8 cellular contexts compared by ENCODE assay signal in the genomic region with DNA sequence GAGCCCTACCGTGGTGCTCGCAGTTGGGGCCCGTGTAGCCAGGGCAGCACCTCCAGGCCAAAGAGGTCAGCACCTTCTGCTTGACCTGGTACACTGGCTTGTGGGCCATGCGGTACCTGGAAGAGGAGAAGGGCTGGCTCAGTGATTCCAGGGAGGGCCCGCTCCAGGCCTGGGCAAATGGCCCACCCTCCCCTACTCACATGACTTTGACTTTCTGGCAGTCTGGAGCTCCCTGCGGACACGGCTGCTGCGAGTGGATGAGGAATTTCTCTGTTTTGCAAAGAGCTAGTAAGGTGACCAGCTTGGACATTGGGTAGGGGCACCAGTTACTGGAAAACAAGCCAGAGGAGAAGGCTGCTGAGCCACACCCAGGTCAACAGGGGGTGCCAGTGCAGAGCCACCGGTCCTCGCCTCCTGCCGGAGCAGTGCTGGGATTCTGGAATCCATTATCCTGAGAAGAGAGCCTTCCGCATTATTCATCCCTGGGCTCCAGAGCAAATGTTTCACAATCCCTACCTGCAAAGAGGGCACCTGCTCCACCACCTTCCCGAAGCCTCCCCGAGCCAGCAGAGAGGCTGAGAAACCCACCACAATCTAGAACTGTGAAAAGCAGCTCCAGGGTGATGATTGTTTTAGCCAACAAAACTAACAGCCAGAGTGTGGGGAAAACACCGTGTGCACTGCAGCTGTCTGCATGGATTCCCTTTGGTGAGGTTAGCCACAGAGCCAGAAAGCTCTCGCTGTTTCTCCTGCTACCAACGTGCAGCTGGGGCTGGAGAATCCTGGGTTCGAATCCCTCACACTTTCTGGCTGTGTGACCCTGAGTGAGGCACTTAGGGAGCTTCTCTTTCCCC. TPM values are rescaled to one million over a fixed set of nuclear protein-coding genes. Genes with fewer than 3 reads are reported as not detected.
A peak's percentile ranks its signal among the peaks of the same experiment; 100 is the strongest.
DNase-seq lines count a peak whose midpoint lies in the region; ATAC-seq, FAIRE-seq and TF ChIP-seq lines count a peak whose summit lies in the region.

No MANE protein-coding gene starts in this region.

- WGBS in H1 (ENCODE audit: extremely low coverage in 1 of 2, insufficient coverage in 1 of 2, insufficient read length in 1 of 2, insufficient replicate concordance in 2 of 2, low coverage in 1 of 2, low lambda C conversion rate in 2 of 2, missing lambda C conversion rate in 1 of 2), 2 experiments: 73% methylated on average over 18 of the region's 18 CpGs; no CpG with 5 or more reads in 1 of the 2 experiments

- H3K9me3 ChIP-seq in H1 (ENCODE audit: insufficient read depth in 2 of 2, low read depth in 1 of 2, low read length in 1 of 2): no peaks in the 10 kb centered on the region

- H3K4me2 ChIP-seq in H1 (ENCODE audit: insufficient read depth in 1 of 2, low read depth in 2 of 2, low read length in 2 of 2): no peak overlapping the region

- no peaks in the 10 kb centered on the region for H4K20me1 ChIP-seq in H1 (replicated peaks in 1 of 2; ENCODE audit: control insufficient read depth in 1 of 2, insufficient read depth in 2 of 2, low read length in 2 of 2)

- H2BK12ac ChIP-seq in H1 (ENCODE audit: low read depth, low read length): peak overlapping the region; percentile 93

- TF ChIP-seq CTCF in LNCaP clone FGC (IDR thresholded peaks at IDR 0.05; ENCODE audit: control insufficient read depth, extremely low read depth, insufficient read depth) (0 out of 2 replicates have a peak, but pooled peaks have one; percentile 7), H1 (IDR thresholded peaks at IDR 0.05; ENCODE audit: control extremely low read depth in 1 of 3, insufficient read depth in 1 of 3, low read depth in 1 of 3, low read length in 3 of 3) (peak; percentile 91 to 93 (median 93)), nephron (IDR thresholded peaks at IDR 0.05; ENCODE audit: unreplicated experiment in 3 of 3) (peak in 2 of 3 experiments; percentile 11 to 45)

- DNase-seq in AG20443 (ENCODE audit: low spot score) (peak; percentile 37), LNCaP clone FGC (ENCODE audit: low read depth) (no peak), H1 (ENCODE audit: low read depth in 1 of 2, low spot score in 2 of 2) (peak; percentile 53 to 80), germinal center (ENCODE audit: low spot score) (no peak), NCI-H2081 treated with DMSO at 0.1 percent for 48 hours (lab: John Stamatoyannopoulos, UW) (no peak), DMS153 treated with DMSO at 0.1 percent for 48 hours (lab: John Stamatoyannopoulos, UW; ENCODE audit: unreplicated experiment) (no peak)

- no peak for TF ChIP-seq EP300 in H1 (IDR thresholded peaks at IDR 0.05; ENCODE audit: borderline replicate concordance in 1 of 2, low read depth in 2 of 2, low read length in 2 of 2)

- no peak overlapping the region; the same call in 1 of the 2 replicates for H2AFZ ChIP-seq in H1 (ENCODE audit: low read length)

- H4K8ac ChIP-seq in H1 (ENCODE audit: extremely low read depth, insufficient read depth, low read length): peak overlapping the region; percentile 37; the same call in 1 of the 2 replicates

- no peak overlapping the region for H3K27ac ChIP-seq in H1 (ENCODE audit: low read depth, low read length)

- H4K91ac ChIP-seq in H1 (replicated peaks; ENCODE audit: insufficient read length, low read length): peak overlapping the region; percentile 63

- no peaks in the 10 kb centered on the region for H3K23me2 ChIP-seq in H1 (ENCODE audit: low read depth, low read length)

- no peaks in the 10 kb centered on the region for H3K79me2 ChIP-seq in H1 (ENCODE audit: control insufficient read depth in 1 of 2, insufficient read depth in 2 of 2, low read length in 2 of 2)

- H3K9me3 Mint-ChIP-seq in nephron: peaks cover 11% of the 10 kb centered on the region

- ATAC-seq in HG02623 (IDR thresholded peaks at IDR 0.05; ENCODE audit: unreplicated experiment): no peak

- peak overlapping the region; percentile 55 for H3K4ac ChIP-seq in H1 (replicated peaks; ENCODE audit: insufficient read length, low read depth, low read length)

- peak overlapping the region; percentile 84 for H3K18ac ChIP-seq in H1 (ENCODE audit: extremely low read depth, low read length)

- H3K4me3 ChIP-seq in LNCaP clone FGC (ENCODE audit: low read depth, low read length) (no peak overlapping the region), H1 (ENCODE audit: extremely low read depth in 1 of 4, insufficient read depth in 2 of 4, low read depth in 3 of 4, low read length in 4 of 4) (no peak overlapping the region)

- peak overlapping the region in 2 of 3 experiments; percentile 13 to 56 for H3K27ac Mint-ChIP-seq in nephron

- POLR2A ChIA-PET in H1 (lab: Charles Lee; ENCODE audit: partially characterized antibody): interaction anchor here (1.3 to 2.8 kb wide), 5 partner anchors 10 to 25 kb away, joined by 4 to 38 read pairs (median 9); partner anchors contain the start of genes MMRN2 and SNCG

- peak overlapping the region; percentile 24; the same call in 1 of the 2 replicates for H2AK5ac ChIP-seq in H1 (ENCODE audit: low read depth, low read length)

- peak overlapping the region; percentile 84 for H2BK5ac ChIP-seq in H1 (ENCODE audit: low read depth, low read length)

- H3K56ac ChIP-seq in H1 (replicated peaks; ENCODE audit: insufficient read length, low read depth, low read length): no peak overlapping the region

- H4K5ac ChIP-seq in H1 (ENCODE audit: insufficient read length, low read depth, low read length): peak overlapping the region; percentile 2

- CTCF ChIA-PET in H1 (lab: Charles Lee; ENCODE audit: partially characterized antibody): interaction anchor here (0.6 to 26.4 kb wide), 24 partner anchors 8 to 718 kb away, joined by 3 to 975 read pairs (median 4); partner anchors contain the start of genes ADIRF, MMRN2 and SNCG

- H3K4me3 Mint-ChIP-seq in nephron: no peak overlapping the region

- peaks cover 3% of the 10 kb centered on the region for H3K36me3 Mint-ChIP-seq in nephron (ENCODE audit: low read depth)

- no peak overlapping the region for H3K14ac ChIP-seq in H1 (ENCODE audit: insufficient read length)

- H2BK120ac ChIP-seq in H1 (replicated peaks; ENCODE audit: low read depth, low read length): peak overlapping the region; percentile 60

- H3K4me1 ChIP-seq in H1 (replicated peaks in 1 of 4; ENCODE audit: control insufficient read depth in 3 of 4, insufficient read depth in 4 of 4, low read length in 3 of 4): peaks cover 2 to 5% (median 3%) of the 10 kb centered on the region in 4 experiments; a peak in 6 of 7 replicates

- peak; percentile 87 to 88 for TF ChIP-seq RAD21 in H1 (IDR thresholded peaks at IDR 0.05 in 1 of 2, conservative IDR thresholded peaks at IDR 0.05 in 1 of 2; ENCODE audit: low read depth in 2 of 2, low read length in 2 of 2)

- no peak overlapping the region for H3K9ac ChIP-seq in H1 (replicated peaks in 1 of 4; ENCODE audit: extremely low read depth in 1 of 4, low read depth in 3 of 4, low read length in 3 of 4)

- peak overlapping the region; percentile 75 for H2BK15ac ChIP-seq in H1 (ENCODE audit: low read length)

- no peaks in the 10 kb centered on the region for H3K36me3 ChIP-seq in H1 (ENCODE audit: control insufficient read depth in 2 of 4, insufficient read depth in 4 of 4, low read length in 3 of 4)

- peaks cover 12% of the 10 kb centered on the region for H3K4me1 Mint-ChIP-seq in nephron

- H3K27me3 Mint-ChIP-seq in nephron (ENCODE audit: low read depth): peaks cover 4% of the 10 kb centered on the region

- H3K79me1 ChIP-seq in H1 (ENCODE audit: low read depth, low read length): no peaks in the 10 kb centered on the region

- TF ChIP-seq POLR2A in H1 (IDR thresholded peaks at IDR 0.05; ENCODE audit: control extremely low read depth in 1 of 2, low read depth in 2 of 2, low read length in 2 of 2): no peak

- H3K27me3 ChIP-seq in H1 (replicated peaks in 1 of 4; ENCODE audit: control insufficient read depth in 3 of 4, extremely low read depth in 1 of 4, insufficient read depth in 3 of 4, low read length in 3 of 4): no peaks in the 10 kb centered on the region; a peak in 2 of 7 replicates

- H2BK20ac ChIP-seq in H1 (ENCODE audit: low read length): peak overlapping the region; percentile 98

- no peak overlapping the region for H3K23ac ChIP-seq in H1 (ENCODE audit: insufficient read length)

- FAIRE-seq in H1 (lab: Jason Lieb, UNC): peak; percentile 71

TF ChIP-seq in H1, 55 proteins besides CTCF, POLR2A, EP300 and RAD21 (continues in another document):
- TF ChIP-seq CEBPB (IDR thresholded peaks at IDR 0.05; ENCODE audit: low read depth, low read length): peak; percentile 92
- TF ChIP-seq SAP30 (IDR thresholded peaks at IDR 0.05; ENCODE audit: insufficient read depth, insufficient replicate concordance, low read length): no peak
- TF ChIP-seq SP4 (IDR thresholded peaks at IDR 0.05; ENCODE audit: low read length): no peak

RNA-seq across cellular contexts. Expression of gene MMRN2, which starts 11.8 kb away (rescaled TPM):
- total RNA-seq in H1 (2021; fragmentation: NEBNext Ultra II Directional; extraction: Animal tissue kit (Norgen Biotek cat#: 25700)): 0.96 and 1.2 TPM in 2 replicates
- 1.1 and 1.2 TPM in 2 replicates for polyA plus RNA-seq in H1 (2011; rRNA removed)
- 3.0 TPM for polyA plus RNA-seq in H1 (2011; cell fraction: cytosol; rRNA removed)
- 2.9 TPM for polyA plus RNA-seq in H1 (2011; cell fraction: nucleus; rRNA removed)
- polyA plus RNA-seq in H1 (2012, experiment 1 of 2): 0.52 to 2.5 TPM (median 2.0 TPM) in 4 replicates
- 0.93 TPM for polyA plus RNA-seq in H1 (2012, experiment 2 of 2)
- 2.1 TPM for polyA plus RNA-seq in H1 (2013, experiment 1 of 2)
- polyA plus RNA-seq in H1 (2013, experiment 2 of 2): 1.8 TPM
- 2.3 and 2.7 TPM in 2 replicates for polyA minus RNA-seq in H1 (2011; rRNA and poly(A)+ RNA removed)
- 1.1 TPM for polyA minus RNA-seq in H1 (2011; cell fraction: cytosol; rRNA and poly(A)+ RNA removed)
- polyA minus RNA-seq in H1 (2011; cell fraction: nucleus; rRNA and poly(A)+ RNA removed): 1.4 TPM

RNA-seq across cellular contexts. Expression of gene SNCG, which starts 12.8 kb away (rescaled TPM):
- total RNA-seq in H1 (2021; fragmentation: NEBNext Ultra II Directional; extraction: Animal tissue kit (Norgen Biotek cat#: 25700)): 4.4 and 4.8 TPM in 2 replicates
- 12.2 and 14.6 TPM in 2 replicates for polyA plus RNA-seq in H1 (2011; rRNA removed)
- polyA plus RNA-seq in H1 (2011; cell fraction: cytosol; rRNA removed): 22.4 TPM
- 13.2 TPM for polyA plus RNA-seq in H1 (2011; cell fraction: nucleus; rRNA removed)
- polyA plus RNA-seq in H1 (2012, experiment 1 of 2): 6.8 to 14.9 TPM (median 10.7 TPM) in 4 replicates
- polyA plus RNA-seq in H1 (2012, experiment 2 of 2): 8.0 TPM
- 6.2 TPM for polyA plus RNA-seq in H1 (2013, experiment 1 of 2)
- 5.9 TPM for polyA plus RNA-seq in H1 (2013, experiment 2 of 2)
- 0.88 and 3.1 TPM in 2 replicates for polyA minus RNA-seq in H1 (2011; rRNA and poly(A)+ RNA removed)
- 3.0 TPM for polyA minus RNA-seq in H1 (2011; cell fraction: cytosol; rRNA and poly(A)+ RNA removed)
- polyA minus RNA-seq in H1 (2011; cell fraction: nucleus; rRNA and poly(A)+ RNA removed): 4.1 TPM

RNA-seq across cellular contexts. Expression of gene ADIRF, which starts 22.7 kb away (rescaled TPM):
- not detected in 2 replicates for total RNA-seq in H1 (2021; fragmentation: NEBNext Ultra II Directional; extraction: Animal tissue kit (Norgen Biotek cat#: 25700))
- not detected in 2 replicates for polyA plus RNA-seq in H1 (2011; rRNA removed)
- not detected for polyA plus RNA-seq in H1 (2011; cell fraction: cytosol; rRNA removed)
- polyA plus RNA-seq in H1 (2011; cell fraction: nucleus; rRNA removed): not detected
- not detected in 4 replicates for polyA plus RNA-seq in H1 (2012, experiment 1 of 2)
- polyA plus RNA-seq in H1 (2012, experiment 2 of 2): not detected
- 0.08 TPM for polyA plus RNA-seq in H1 (2013, experiment 1 of 2)
- 0.20 TPM for polyA plus RNA-seq in H1 (2013, experiment 2 of 2)
- polyA minus RNA-seq in H1 (2011; rRNA and poly(A)+ RNA removed): not detected in 2 replicates
- not detected for polyA minus RNA-seq in H1 (2011; cell fraction: cytosol; rRNA and poly(A)+ RNA removed)
- not detected for polyA minus RNA-seq in H1 (2011; cell fraction: nucleus; rRNA and poly(A)+ RNA removed)

Comparison
In these comparisons a context has a peak if more than half of its experiments do, and no peak if none do; other contexts are left out.
1. DNase-seq: peak in AG20443 (single experiment) and H1 (2 of 2); none in LNCaP clone FGC (single experiment), germinal center (single experiment), NCI-H2081 treated with DMSO at 0.1 percent for 48 hours (single experiment) and DMS153 treated with DMSO at 0.1 percent for 48 hours (single experiment).
2. CTCF ChIP-seq: peak in every context shown above with its lines; median percentile 93 in H1; 28 in nephron; 7 in LNCaP clone FGC.